ENCODE assay signal across 1 cellular context in the genomic region with DNA sequence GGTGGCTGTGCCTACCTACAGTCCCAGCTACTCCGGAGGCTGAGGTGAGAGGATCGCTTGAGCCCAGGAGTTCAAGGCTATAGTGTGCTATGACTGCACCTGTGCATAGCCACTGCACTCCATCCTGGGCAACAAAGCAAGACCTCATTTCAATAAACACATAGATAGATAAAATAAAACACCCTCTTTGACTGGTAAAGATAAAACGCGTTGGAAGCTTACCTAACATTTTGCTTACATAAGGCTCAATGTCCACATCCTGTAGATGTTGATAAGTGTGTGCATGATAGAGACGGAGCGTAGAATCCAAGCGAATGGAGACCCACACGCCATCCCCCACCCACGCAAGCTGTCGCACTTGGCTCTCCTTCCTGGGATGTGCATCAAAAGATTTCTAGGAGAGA.
TF ChIP-seq lines count a peak whose summit lies in the region.

No MANE protein-coding gene starts in this region.

TF ChIP-seq in HepG2, 621 proteins besides CTCF, POLR2A, EP300 and RAD21 (continued from another document):
- TF ChIP-seq, protein P1, sequence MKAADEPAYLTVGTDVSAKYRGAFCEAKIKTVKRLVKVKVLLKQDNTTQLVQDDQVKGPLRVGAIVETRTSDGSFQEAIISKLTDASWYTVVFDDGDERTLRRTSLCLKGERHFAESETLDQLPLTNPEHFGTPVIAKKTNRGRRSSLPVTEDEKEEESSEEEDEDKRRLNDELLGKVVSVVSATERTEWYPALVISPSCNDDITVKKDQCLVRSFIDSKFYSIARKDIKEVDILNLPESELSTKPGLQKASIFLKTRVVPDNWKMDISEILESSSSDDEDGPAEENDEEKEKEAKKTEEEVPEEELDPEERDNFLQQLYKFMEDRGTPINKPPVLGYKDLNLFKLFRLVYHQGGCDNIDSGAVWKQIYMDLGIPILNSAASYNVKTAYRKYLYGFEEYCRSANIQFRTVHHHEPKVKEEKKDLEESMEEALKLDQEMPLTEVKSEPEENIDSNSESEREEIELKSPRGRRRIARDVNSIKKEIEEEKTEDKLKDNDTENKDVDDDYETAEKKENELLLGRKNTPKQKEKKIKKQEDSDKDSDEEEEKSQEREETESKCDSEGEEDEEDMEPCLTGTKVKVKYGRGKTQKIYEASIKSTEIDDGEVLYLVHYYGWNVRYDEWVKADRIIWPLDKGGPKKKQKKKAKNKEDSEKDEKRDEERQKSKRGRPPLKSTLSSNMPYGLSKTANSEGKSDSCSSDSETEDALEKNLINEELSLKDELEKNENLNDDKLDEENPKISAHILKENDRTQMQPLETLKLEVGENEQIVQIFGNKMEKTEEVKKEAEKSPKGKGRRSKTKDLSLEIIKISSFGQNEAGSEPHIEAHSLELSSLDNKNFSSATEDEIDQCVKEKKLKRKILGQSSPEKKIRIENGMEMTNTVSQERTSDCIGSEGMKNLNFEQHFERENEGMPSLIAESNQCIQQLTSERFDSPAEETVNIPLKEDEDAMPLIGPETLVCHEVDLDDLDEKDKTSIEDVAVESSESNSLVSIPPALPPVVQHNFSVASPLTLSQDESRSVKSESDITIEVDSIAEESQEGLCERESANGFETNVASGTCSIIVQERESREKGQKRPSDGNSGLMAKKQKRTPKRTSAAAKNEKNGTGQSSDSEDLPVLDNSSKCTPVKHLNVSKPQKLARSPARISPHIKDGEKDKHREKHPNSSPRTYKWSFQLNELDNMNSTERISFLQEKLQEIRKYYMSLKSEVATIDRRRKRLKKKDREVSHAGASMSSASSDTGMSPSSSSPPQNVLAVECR (CRISPR knock-in tag; IDR thresholded peaks at IDR 0.05; ENCODE audit: borderline replicate concordance): peak; percentile 31; the same call in 1 of the 2 replicates
- TF ChIP-seq ZNF564 (CRISPR knock-in tag; IDR thresholded peaks at IDR 0.05): 0 out of 2 replicates have a peak, but pooled peaks have one; percentile 25
- 0 out of 2 replicates have a peak, but pooled peaks have one; percentile 55 for TF ChIP-seq ZNF264 (CRISPR knock-in tag; IDR thresholded peaks at IDR 0.05)
- TF ChIP-seq, protein P2, sequence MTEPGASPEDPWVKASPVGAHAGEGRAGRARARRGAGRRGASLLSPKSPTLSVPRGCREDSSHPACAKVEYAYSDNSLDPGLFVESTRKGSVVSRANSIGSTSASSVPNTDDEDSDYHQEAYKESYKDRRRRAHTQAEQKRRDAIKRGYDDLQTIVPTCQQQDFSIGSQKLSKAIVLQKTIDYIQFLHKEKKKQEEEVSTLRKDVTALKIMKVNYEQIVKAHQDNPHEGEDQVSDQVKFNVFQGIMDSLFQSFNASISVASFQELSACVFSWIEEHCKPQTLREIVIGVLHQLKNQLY (CRISPR knock-in tag; IDR thresholded peaks at IDR 0.05): peak; percentile 83; the same call in 1 of the 2 replicates
- no peak for TF ChIP-seq MIER2 (CRISPR knock-in tag; IDR thresholded peaks at IDR 0.05)
- TF ChIP-seq, protein P3, sequence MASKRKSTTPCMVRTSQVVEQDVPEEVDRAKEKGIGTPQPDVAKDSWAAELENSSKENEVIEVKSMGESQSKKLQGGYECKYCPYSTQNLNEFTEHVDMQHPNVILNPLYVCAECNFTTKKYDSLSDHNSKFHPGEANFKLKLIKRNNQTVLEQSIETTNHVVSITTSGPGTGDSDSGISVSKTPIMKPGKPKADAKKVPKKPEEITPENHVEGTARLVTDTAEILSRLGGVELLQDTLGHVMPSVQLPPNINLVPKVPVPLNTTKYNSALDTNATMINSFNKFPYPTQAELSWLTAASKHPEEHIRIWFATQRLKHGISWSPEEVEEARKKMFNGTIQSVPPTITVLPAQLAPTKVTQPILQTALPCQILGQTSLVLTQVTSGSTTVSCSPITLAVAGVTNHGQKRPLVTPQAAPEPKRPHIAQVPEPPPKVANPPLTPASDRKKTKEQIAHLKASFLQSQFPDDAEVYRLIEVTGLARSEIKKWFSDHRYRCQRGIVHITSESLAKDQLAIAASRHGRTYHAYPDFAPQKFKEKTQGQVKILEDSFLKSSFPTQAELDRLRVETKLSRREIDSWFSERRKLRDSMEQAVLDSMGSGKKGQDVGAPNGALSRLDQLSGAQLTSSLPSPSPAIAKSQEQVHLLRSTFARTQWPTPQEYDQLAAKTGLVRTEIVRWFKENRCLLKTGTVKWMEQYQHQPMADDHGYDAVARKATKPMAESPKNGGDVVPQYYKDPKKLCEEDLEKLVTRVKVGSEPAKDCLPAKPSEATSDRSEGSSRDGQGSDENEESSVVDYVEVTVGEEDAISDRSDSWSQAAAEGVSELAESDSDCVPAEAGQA (IDR thresholded peaks at IDR 0.05; ENCODE audit: low read depth): peak; percentile 67; the same call in 1 of the 2 replicates
- TF ChIP-seq, protein P3 (CRISPR knock-in tag; IDR thresholded peaks at IDR 0.05; ENCODE audit: borderline replicate concordance): no peak
- peak; percentile 93 for TF ChIP-seq SALL1 (CRISPR knock-in tag; IDR thresholded peaks at IDR 0.05)
- peak; percentile 96 for TF ChIP-seq ZMYM3 (CRISPR knock-in tag; IDR thresholded peaks at IDR 0.05)
- 0 out of 2 replicates have a peak, but pooled peaks have one; percentile 21 for TF ChIP-seq ZNF34 (CRISPR knock-in tag; IDR thresholded peaks at IDR 0.05; ENCODE audit: borderline replicate concordance)
- TF ChIP-seq RFXANK (CRISPR knock-in tag; IDR thresholded peaks at IDR 0.05): peak; percentile 43; the same call in 1 of the 2 replicates
- TF ChIP-seq TBX2 (CRISPR knock-in tag; IDR thresholded peaks at IDR 0.05; ENCODE audit: borderline replicate concordance): peak; percentile 95
- TF ChIP-seq ONECUT2 (CRISPR knock-in tag; IDR thresholded peaks at IDR 0.05): no peak
- TF ChIP-seq, protein P4, sequence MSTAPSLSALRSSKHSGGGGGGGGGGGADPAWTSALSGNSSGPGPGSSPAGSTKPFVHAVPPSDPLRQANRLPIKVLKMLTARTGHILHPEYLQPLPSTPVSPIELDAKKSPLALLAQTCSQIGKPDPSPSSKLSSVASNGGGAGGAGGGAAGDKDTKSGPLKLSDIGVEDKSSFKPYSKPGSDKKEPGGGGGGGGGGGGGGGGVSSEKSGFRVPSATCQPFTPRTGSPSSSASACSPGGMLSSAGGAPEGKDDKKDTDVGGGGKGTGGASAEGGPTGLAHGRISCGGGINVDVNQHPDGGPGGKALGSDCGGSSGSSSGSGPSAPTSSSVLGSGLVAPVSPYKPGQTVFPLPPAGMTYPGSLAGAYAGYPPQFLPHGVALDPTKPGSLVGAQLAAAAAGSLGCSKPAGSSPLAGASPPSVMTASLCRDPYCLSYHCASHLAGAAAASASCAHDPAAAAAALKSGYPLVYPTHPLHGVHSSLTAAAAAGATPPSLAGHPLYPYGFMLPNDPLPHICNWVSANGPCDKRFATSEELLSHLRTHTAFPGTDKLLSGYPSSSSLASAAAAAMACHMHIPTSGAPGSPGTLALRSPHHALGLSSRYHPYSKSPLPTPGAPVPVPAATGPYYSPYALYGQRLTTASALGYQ (CRISPR knock-in tag; IDR thresholded peaks at IDR 0.05): peak; percentile 49; the same call in 1 of the 2 replicates
- TF ChIP-seq PCBP1 (IDR thresholded peaks at IDR 0.05; ENCODE audit: borderline replicate concordance, low read depth, low read length): no peak
